In the genomic region with DNA sequence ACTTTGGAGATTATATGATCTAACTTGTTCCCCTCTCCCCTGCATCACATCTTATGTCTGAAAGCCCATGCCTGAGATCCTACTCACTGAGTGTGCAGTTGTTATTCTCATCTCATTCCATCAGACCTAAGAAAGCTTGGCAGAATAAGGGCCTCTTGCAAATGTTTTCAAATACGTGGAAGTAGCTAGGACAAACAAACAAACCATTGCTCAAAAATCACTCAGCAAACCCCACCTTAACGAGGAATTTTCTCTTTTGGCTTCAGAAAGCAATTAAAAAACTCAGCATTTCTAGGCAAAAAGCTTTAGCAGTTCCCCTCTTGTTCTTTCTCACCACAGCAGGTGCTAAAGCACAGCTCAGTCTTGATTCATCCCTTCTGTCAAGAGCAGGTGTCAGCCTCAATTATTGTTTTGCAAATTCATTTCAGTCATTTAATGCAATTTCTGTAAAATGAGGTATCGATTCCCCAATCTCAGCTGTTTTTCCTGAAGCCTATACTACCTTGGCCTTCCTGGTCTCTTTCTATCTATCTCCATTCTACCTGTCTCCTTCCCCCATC, we compare ENCODE assay signal across 20 cellular contexts.
"Had no signal": no experiment of that assay in that cellular context is flagged by ENCODE, and none has a peak within 500 bp of the region (broad histone marks: within the 10 kb centered on the region; RNA-seq: fewer than 3 reads in every experiment).

No MANE protein-coding gene starts in this region.

- H3K4me1 ChIP-seq: left lung, lower lobe of right lung, right atrium auricular region, sigmoid colon, stomach had no signal

- DNase-seq: dermis blood vessel endothelial cell; effector CD4-positive, alpha-beta T cell; endodermal cell; erythroblast; heart right ventricle; hypothalamus; left lung; lower lobe of right lung; sigmoid colon; small intestine; stimulated activated CD4-positive, alpha-beta T cell treated with anti-CD3 and anti-CD28 coated beads, Interleukin-12 subunit alpha, Interleukin-12 subunit beta, amount 100 ng/mL, for 4 hours; stimulated activated naive CD4-positive, alpha-beta T cell; stomach; substantia nigra had no signal

- H3K27ac Mint-ChIP-seq: endodermal cell, memory B cell, mesothelial cell of epicardium, nephron, type B pancreatic cell had no signal

- H3K36me3 ChIP-seq: lower lobe of right lung, right atrium auricular region, sigmoid colon had no signal

- H3K27me3 Mint-ChIP-seq: type B pancreatic cell had no signal

- ATAC-seq: heart right ventricle, left lung had no signal

- H3K9me3 ChIP-seq: heart right ventricle, left lung, lower lobe of right lung, right atrium auricular region, sigmoid colon, stomach had no signal

- H3K4me3 Mint-ChIP-seq: central memory CD8-positive, alpha-beta T cell; endodermal cell; memory B cell; mesothelial cell of epicardium; nephron; type B pancreatic cell had no signal

- H3K36me3 Mint-ChIP-seq: memory B cell, mesothelial cell of epicardium, type B pancreatic cell had no signal

- H3K4me3 ChIP-seq: heart right ventricle, left lung, lower lobe of right lung, right atrium auricular region, sigmoid colon, stomach had no signal

- H3K27me3 ChIP-seq: heart right ventricle, left lung, right atrium auricular region, sigmoid colon, stomach had no signal

- H3K9me3 Mint-ChIP-seq: central memory CD8-positive, alpha-beta T cell; endodermal cell; memory B cell; mesothelial cell of epicardium; nephron; type B pancreatic cell had no signal

- H3K27ac ChIP-seq: heart right ventricle, left lung, lower lobe of right lung, right atrium auricular region, sigmoid colon, stomach had no signal

- H3K4me1 Mint-ChIP-seq: central memory CD8-positive, alpha-beta T cell; memory B cell; mesothelial cell of epicardium; nephron had no signal
